1 cellular context compared by ENCODE assay signal in the genomic region with DNA sequence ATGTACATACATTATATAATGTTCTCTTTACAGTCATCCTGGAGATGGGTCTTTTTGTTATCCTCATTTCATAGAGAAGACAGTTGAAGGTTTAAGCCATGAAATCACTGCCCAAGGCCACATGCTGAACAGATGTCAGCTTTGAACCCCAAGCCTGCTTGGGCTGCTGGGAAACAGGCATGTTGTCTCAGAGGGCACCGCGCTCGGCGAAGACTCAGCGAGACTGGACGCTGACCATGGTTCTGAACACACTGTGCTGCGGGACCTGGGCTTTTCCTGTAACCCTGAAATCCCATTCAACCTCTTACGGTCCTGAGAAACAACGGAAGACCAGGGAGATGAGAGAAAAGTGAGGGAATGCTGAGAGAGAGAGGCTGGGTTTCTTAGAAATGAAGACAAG.
TF ChIP-seq lines count a peak whose summit lies in the region.

No MANE protein-coding gene starts in this region.

TF ChIP-seq in HepG2, 621 proteins besides CTCF, POLR2A, EP300 and RAD21 (continued from another document and continues in another):
- TF ChIP-seq, protein P1, sequence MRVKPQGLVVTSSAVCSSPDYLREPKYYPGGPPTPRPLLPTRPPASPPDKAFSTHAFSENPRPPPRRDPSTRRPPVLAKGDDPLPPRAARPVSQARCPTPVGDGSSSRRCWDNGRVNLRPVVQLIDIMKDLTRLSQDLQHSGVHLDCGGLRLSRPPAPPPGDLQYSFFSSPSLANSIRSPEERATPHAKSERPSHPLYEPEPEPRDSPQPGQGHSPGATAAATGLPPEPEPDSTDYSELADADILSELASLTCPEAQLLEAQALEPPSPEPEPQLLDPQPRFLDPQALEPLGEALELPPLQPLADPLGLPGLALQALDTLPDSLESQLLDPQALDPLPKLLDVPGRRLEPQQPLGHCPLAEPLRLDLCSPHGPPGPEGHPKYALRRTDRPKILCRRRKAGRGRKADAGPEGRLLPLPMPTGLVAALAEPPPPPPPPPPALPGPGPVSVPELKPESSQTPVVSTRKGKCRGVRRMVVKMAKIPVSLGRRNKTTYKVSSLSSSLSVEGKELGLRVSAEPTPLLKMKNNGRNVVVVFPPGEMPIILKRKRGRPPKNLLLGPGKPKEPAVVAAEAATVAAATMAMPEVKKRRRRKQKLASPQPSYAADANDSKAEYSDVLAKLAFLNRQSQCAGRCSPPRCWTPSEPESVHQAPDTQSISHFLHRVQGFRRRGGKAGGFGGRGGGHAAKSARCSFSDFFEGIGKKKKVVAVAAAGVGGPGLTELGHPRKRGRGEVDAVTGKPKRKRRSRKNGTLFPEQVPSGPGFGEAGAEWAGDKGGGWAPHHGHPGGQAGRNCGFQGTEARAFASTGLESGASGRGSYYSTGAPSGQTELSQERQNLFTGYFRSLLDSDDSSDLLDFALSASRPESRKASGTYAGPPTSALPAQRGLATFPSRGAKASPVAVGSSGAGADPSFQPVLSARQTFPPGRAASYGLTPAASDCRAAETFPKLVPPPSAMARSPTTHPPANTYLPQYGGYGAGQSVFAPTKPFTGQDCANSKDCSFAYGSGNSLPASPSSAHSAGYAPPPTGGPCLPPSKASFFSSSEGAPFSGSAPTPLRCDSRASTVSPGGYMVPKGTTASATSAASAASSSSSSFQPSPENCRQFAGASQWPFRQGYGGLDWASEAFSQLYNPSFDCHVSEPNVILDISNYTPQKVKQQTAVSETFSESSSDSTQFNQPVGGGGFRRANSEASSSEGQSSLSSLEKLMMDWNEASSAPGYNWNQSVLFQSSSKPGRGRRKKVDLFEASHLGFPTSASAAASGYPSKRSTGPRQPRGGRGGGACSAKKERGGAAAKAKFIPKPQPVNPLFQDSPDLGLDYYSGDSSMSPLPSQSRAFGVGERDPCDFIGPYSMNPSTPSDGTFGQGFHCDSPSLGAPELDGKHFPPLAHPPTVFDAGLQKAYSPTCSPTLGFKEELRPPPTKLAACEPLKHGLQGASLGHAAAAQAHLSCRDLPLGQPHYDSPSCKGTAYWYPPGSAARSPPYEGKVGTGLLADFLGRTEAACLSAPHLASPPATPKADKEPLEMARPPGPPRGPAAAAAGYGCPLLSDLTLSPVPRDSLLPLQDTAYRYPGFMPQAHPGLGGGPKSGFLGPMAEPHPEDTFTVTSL (CRISPR knock-in tag; IDR thresholded peaks at IDR 0.05; ENCODE audit: borderline replicate concordance): no peak
- TF ChIP-seq HCFC1 (IDR thresholded peaks at IDR 0.05; ENCODE audit: low read depth, low read length) (no peak), NFKBIZ (CRISPR knock-in tag; IDR thresholded peaks at IDR 0.05) (peak; percentile 88), FOXO1 (CRISPR knock-in tag; IDR thresholded peaks at IDR 0.05) (0 out of 2 replicates have a peak, but pooled peaks have one; percentile 50), ZNF780A (CRISPR knock-in tag; IDR thresholded peaks at IDR 0.05) (no peak), ZFY (CRISPR knock-in tag; IDR thresholded peaks at IDR 0.05) (peak; percentile 47; the same call in 1 of the 2 replicates), GABPA (IDR thresholded peaks at IDR 0.05; ENCODE audit: low read depth, low read length) (no peak), GABPA (CRISPR knock-in tag; IDR thresholded peaks at IDR 0.05; ENCODE audit: low read depth) (no peak; the same call in 1 of the 2 replicates), ZNF205 (CRISPR knock-in tag; IDR thresholded peaks at IDR 0.05) (peak; percentile 56; the same call in 1 of the 2 replicates), BRCA1 (CRISPR knock-in tag; IDR thresholded peaks at IDR 0.05) (peak; percentile 93), ZNF34 (CRISPR knock-in tag; IDR thresholded peaks at IDR 0.05; ENCODE audit: borderline replicate concordance) (no peak), CEBPB (IDR thresholded peaks at IDR 0.05; ENCODE audit: borderline replicate concordance, low read depth, low read length) (no peak), NFYC (CRISPR knock-in tag; IDR thresholded peaks at IDR 0.05) (no peak), SYNCRIP (IDR thresholded peaks at IDR 0.05; ENCODE audit: insufficient read depth, low read depth, low read length) (no peak), ARID2 (CRISPR knock-in tag; IDR thresholded peaks at IDR 0.05; ENCODE audit: borderline replicate concordance) (no peak), TCF12 (IDR thresholded peaks at IDR 0.05) (no peak), TCF12 (CRISPR knock-in tag; IDR thresholded peaks at IDR 0.05) (no peak), PRPF4 (IDR thresholded peaks at IDR 0.05; ENCODE audit: low read depth, low read length, poor library complexity, severe bottlenecking) (no peak), SNRNP70 (IDR thresholded peaks at IDR 0.05; ENCODE audit: low read depth, low read length) (no peak), NFRKB (IDR thresholded peaks at IDR 0.05) (no peak), ZNF326 (CRISPR knock-in tag; IDR thresholded peaks at IDR 0.05; ENCODE audit: borderline replicate concordance) (no peak), ZZZ3 (CRISPR knock-in tag; IDR thresholded peaks at IDR 0.05; ENCODE audit: borderline replicate concordance) (no peak), KLF11 (CRISPR knock-in tag; IDR thresholded peaks at IDR 0.05) (peak; percentile 87), ZNF766 (CRISPR knock-in tag; IDR thresholded peaks at IDR 0.05; ENCODE audit: borderline replicate concordance) (peak; percentile 89; the same call in 1 of the 2 replicates), PPARG (CRISPR knock-in tag; conservative IDR thresholded peaks at IDR 0.05) (0 out of 2 replicates have a peak, but pooled peaks have one; percentile 45), PITX1 (CRISPR knock-in tag; IDR thresholded peaks at IDR 0.05) (peak; percentile 35; the same call in 1 of the 2 replicates), PHF5A (CRISPR knock-in tag; IDR thresholded peaks at IDR 0.05; ENCODE audit: low read depth, unreplicated experiment) (no peak), SOX5 (CRISPR knock-in tag; IDR thresholded peaks at IDR 0.05; ENCODE audit: borderline replicate concordance) (peak; percentile 39; the same call in 1 of the 2 replicates), ZNF501 (CRISPR knock-in tag; IDR thresholded peaks at IDR 0.05) (no peak), REL (CRISPR knock-in tag; conservative IDR thresholded peaks at IDR 0.05) (no peak)
- TF ChIP-seq, protein P2, sequence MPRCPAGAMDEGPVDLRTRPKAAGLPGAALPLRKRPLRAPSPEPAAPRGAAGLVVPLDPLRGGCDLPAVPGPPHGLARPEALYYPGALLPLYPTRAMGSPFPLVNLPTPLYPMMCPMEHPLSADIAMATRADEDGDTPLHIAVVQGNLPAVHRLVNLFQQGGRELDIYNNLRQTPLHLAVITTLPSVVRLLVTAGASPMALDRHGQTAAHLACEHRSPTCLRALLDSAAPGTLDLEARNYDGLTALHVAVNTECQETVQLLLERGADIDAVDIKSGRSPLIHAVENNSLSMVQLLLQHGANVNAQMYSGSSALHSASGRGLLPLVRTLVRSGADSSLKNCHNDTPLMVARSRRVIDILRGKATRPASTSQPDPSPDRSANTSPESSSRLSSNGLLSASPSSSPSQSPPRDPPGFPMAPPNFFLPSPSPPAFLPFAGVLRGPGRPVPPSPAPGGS (CRISPR knock-in tag; IDR thresholded peaks at IDR 0.05): no peak
- TF ChIP-seq, protein P3, sequence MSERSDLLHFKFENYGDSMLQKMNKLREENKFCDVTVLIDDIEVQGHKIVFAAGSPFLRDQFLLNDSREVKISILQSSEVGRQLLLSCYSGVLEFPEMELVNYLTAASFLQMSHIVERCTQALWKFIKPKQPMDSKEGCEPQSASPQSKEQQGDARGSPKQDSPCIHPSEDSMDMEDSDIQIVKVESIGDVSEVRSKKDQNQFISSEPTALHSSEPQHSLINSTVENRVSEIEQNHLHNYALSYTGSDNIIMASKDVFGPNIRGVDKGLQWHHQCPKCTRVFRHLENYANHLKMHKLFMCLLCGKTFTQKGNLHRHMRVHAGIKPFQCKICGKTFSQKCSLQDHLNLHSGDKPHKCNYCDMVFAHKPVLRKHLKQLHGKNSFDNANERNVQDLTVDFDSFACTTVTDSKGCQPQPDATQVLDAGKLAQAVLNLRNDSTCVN (CRISPR knock-in tag; IDR thresholded peaks at IDR 0.05; ENCODE audit: borderline replicate concordance): peak; percentile 84
- TF ChIP-seq, protein P4, sequence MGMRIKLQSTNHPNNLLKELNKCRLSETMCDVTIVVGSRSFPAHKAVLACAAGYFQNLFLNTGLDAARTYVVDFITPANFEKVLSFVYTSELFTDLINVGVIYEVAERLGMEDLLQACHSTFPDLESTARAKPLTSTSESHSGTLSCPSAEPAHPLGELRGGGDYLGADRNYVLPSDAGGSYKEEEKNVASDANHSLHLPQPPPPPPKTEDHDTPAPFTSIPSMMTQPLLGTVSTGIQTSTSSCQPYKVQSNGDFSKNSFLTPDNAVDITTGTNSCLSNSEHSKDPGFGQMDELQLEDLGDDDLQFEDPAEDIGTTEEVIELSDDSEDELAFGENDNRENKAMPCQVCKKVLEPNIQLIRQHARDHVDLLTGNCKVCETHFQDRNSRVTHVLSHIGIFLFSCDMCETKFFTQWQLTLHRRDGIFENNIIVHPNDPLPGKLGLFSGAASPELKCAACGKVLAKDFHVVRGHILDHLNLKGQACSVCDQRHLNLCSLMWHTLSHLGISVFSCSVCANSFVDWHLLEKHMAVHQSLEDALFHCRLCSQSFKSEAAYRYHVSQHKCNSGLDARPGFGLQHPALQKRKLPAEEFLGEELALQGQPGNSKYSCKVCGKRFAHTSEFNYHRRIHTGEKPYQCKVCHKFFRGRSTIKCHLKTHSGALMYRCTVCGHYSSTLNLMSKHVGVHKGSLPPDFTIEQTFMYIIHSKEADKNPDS (CRISPR knock-in tag; IDR thresholded peaks at IDR 0.05): no peak
- TF ChIP-seq, protein P5, sequence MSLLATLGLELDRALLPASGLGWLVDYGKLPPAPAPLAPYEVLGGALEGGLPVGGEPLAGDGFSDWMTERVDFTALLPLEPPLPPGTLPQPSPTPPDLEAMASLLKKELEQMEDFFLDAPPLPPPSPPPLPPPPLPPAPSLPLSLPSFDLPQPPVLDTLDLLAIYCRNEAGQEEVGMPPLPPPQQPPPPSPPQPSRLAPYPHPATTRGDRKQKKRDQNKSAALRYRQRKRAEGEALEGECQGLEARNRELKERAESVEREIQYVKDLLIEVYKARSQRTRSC (CRISPR knock-in tag; IDR thresholded peaks at IDR 0.05; ENCODE audit: low read depth): no peak
- TF ChIP-seq, protein P6, sequence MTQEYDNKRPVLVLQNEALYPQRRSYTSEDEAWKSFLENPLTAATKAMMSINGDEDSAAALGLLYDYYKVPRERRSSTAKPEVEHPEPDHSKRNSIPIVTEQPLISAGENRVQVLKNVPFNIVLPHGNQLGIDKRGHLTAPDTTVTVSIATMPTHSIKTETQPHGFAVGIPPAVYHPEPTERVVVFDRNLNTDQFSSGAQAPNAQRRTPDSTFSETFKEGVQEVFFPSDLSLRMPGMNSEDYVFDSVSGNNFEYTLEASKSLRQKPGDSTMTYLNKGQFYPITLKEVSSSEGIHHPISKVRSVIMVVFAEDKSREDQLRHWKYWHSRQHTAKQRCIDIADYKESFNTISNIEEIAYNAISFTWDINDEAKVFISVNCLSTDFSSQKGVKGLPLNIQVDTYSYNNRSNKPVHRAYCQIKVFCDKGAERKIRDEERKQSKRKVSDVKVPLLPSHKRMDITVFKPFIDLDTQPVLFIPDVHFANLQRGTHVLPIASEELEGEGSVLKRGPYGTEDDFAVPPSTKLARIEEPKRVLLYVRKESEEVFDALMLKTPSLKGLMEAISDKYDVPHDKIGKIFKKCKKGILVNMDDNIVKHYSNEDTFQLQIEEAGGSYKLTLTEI (CRISPR knock-in tag; conservative IDR thresholded peaks at IDR 0.05): no peak
- TF ChIP-seq, protein P7, sequence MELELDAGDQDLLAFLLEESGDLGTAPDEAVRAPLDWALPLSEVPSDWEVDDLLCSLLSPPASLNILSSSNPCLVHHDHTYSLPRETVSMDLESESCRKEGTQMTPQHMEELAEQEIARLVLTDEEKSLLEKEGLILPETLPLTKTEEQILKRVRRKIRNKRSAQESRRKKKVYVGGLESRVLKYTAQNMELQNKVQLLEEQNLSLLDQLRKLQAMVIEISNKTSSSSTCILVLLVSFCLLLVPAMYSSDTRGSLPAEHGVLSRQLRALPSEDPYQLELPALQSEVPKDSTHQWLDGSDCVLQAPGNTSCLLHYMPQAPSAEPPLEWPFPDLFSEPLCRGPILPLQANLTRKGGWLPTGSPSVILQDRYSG (CRISPR knock-in tag; IDR thresholded peaks at IDR 0.05): peak; percentile 88
- TF ChIP-seq, protein P8, sequence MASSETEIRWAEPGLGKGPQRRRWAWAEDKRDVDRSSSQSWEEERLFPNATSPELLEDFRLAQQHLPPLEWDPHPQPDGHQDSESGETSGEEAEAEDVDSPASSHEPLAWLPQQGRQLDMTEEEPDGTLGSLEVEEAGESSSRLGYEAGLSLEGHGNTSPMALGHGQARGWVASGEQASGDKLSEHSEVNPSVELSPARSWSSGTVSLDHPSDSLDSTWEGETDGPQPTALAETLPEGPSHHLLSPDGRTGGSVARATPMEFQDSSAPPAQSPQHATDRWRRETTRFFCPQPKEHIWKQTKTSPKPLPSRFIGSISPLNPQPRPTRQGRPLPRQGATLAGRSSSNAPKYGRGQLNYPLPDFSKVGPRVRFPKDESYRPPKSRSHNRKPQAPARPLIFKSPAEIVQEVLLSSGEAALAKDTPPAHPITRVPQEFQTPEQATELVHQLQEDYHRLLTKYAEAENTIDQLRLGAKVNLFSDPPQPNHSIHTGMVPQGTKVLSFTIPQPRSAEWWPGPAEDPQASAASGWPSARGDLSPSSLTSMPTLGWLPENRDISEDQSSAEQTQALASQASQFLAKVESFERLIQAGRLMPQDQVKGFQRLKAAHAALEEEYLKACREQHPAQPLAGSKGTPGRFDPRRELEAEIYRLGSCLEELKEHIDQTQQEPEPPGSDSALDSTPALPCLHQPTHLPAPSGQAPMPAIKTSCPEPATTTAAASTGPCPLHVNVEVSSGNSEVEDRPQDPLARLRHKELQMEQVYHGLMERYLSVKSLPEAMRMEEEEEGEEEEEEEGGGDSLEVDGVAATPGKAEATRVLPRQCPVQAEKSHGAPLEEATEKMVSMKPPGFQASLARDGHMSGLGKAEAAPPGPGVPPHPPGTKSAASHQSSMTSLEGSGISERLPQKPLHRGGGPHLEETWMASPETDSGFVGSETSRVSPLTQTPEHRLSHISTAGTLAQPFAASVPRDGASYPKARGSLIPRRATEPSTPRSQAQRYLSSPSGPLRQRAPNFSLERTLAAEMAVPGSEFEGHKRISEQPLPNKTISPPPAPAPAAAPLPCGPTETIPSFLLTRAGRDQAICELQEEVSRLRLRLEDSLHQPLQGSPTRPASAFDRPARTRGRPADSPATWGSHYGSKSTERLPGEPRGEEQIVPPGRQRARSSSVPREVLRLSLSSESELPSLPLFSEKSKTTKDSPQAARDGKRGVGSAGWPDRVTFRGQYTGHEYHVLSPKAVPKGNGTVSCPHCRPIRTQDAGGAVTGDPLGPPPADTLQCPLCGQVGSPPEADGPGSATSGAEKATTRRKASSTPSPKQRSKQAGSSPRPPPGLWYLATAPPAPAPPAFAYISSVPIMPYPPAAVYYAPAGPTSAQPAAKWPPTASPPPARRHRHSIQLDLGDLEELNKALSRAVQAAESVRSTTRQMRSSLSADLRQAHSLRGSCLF (CRISPR knock-in tag; IDR thresholded peaks at IDR 0.05; ENCODE audit: borderline replicate concordance): 0 out of 2 replicates have a peak, but pooled peaks have one; percentile 87
- TF ChIP-seq, protein P9, sequence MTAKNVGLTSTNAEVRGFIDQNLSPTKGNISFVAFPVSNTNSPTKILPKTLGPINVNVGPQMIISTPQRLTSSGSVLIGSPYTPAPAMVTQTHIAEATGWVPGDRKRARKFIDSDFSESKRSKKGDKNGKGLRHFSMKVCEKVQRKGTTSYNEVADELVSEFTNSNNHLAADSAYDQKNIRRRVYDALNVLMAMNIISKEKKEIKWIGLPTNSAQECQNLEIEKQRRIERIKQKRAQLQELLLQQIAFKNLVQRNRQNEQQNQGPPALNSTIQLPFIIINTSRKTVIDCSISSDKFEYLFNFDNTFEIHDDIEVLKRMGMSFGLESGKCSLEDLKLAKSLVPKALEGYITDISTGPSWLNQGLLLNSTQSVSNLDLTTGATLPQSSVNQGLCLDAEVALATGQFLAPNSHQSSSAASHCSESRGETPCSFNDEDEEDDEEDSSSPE (CRISPR knock-in tag; IDR thresholded peaks at IDR 0.05): 0 out of 2 replicates have a peak, but pooled peaks have one; percentile 43
